Comparison of ENCODE assay signal across 3 cellular contexts in genomic region chr2:20616341-20616871, GRCh38.
TF ChIP-seq lines count a peak whose summit lies in the region.

No MANE protein-coding gene starts in this region.

TF ChIP-seq in IMR-90, 13 proteins besides CTCF, POLR2A, EP300 and RAD21:
- no peak for TF ChIP-seq MXI1 (IDR thresholded peaks at IDR 0.05; ENCODE audit: borderline replicate concordance, low read depth, low read length)
- TF ChIP-seq CEBPB (IDR thresholded peaks at IDR 0.05; ENCODE audit: low read depth, low read length): no peak
- no peak for TF ChIP-seq BHLHE40 (IDR thresholded peaks at IDR 0.05; ENCODE audit: low read depth, low read length)
- no peak for TF ChIP-seq RCOR1 (IDR thresholded peaks at IDR 0.05; ENCODE audit: insufficient replicate concordance, low read length)
- TF ChIP-seq USF2 (IDR thresholded peaks at IDR 0.05; ENCODE audit: low read depth, low read length): no peak
- no peak for TF ChIP-seq FOS (IDR thresholded peaks at IDR 0.05; ENCODE audit: low read depth, low read length)
- TF ChIP-seq MAFK (IDR thresholded peaks at IDR 0.05; ENCODE audit: low read depth, low read length): no peak
- no peak for TF ChIP-seq MAZ (IDR thresholded peaks at IDR 0.05; ENCODE audit: borderline replicate concordance, low read depth, low read length)
- TF ChIP-seq CHD1 (IDR thresholded peaks at IDR 0.05; ENCODE audit: low read depth, low read length): no peak
- no peak for TF ChIP-seq RFX5 (IDR thresholded peaks at IDR 0.05; ENCODE audit: low read depth, low read length)
- no peak for TF ChIP-seq SMC3 (IDR thresholded peaks at IDR 0.05; ENCODE audit: low read depth, low read length)
- TF ChIP-seq NFE2L2 (IDR thresholded peaks at IDR 0.05; ENCODE audit: low read depth, low read length): no peak
- TF ChIP-seq ELK1 (IDR thresholded peaks at IDR 0.05; ENCODE audit: borderline replicate concordance, low read depth, low read length): no peak

TF ChIP-seq in H1, 55 proteins besides CTCF, POLR2A, EP300 and RAD21:
- TF ChIP-seq CREB1 (IDR thresholded peaks at IDR 0.05) (no peak), HDAC2 (IDR thresholded peaks at IDR 0.05; ENCODE audit: borderline replicate concordance in 1 of 2, low read depth in 2 of 2, low read length in 2 of 2) (no peak), KDM5A (IDR thresholded peaks at IDR 0.05; ENCODE audit: low read length) (no peak), FOSL1 (IDR thresholded peaks at IDR 0.05; ENCODE audit: insufficient read depth, low read depth, low read length) (no peak), GTF2F1 (IDR thresholded peaks at IDR 0.05; ENCODE audit: borderline replicate concordance, low read depth, low read length) (no peak), ATF2 (IDR thresholded peaks at IDR 0.05; ENCODE audit: low read length) (no peak)

TF ChIP-seq in SK-N-SH, 30 proteins besides CTCF, POLR2A, EP300 and RAD21:
- TF ChIP-seq MEF2A (IDR thresholded peaks at IDR 0.05; ENCODE audit: borderline replicate concordance, low read depth): no peak
- no peak for TF ChIP-seq FOXJ3 (CRISPR knock-in tag; IDR thresholded peaks at IDR 0.05)
- no peak for TF ChIP-seq TCF12 (IDR thresholded peaks at IDR 0.05)
- TF ChIP-seq SIN3A (IDR thresholded peaks at IDR 0.05; ENCODE audit: borderline replicate concordance, low read depth, low read length): no peak
- no peak for TF ChIP-seq USF2 (IDR thresholded peaks at IDR 0.05; ENCODE audit: borderline replicate concordance, low read depth, low read length)
- no peak for TF ChIP-seq MAX (IDR thresholded peaks at IDR 0.05; ENCODE audit: low read depth)
- TF ChIP-seq FOSL2 (IDR thresholded peaks at IDR 0.05; ENCODE audit: borderline replicate concordance, low read depth): no peak
- no peak for TF ChIP-seq TAF1 (IDR thresholded peaks at IDR 0.05; ENCODE audit: borderline replicate concordance, low read depth, low read length)
- TF ChIP-seq PBX3 (IDR thresholded peaks at IDR 0.05): no peak
- no peak for TF ChIP-seq JUND (IDR thresholded peaks at IDR 0.05)
- no peak for TF ChIP-seq POLR2AphosphoS5 (IDR thresholded peaks at IDR 0.05; ENCODE audit: low read depth, low read length)
- no peak for TF ChIP-seq RXRA (IDR thresholded peaks at IDR 0.05; ENCODE audit: borderline replicate concordance, low read depth)
- TF ChIP-seq YY1 (IDR thresholded peaks at IDR 0.05; ENCODE audit: low read depth): no peak
- TF ChIP-seq NRF1 (IDR thresholded peaks at IDR 0.05; ENCODE audit: low read depth, low read length): no peak
- no peak for TF ChIP-seq NFIC (IDR thresholded peaks at IDR 0.05; ENCODE audit: borderline replicate concordance)
- TF ChIP-seq REST (IDR thresholded peaks at IDR 0.05; ENCODE audit: low read depth, low read length): no peak
- no peak for TF ChIP-seq EZH2phosphoT487 (IDR thresholded peaks at IDR 0.05; ENCODE audit: borderline replicate concordance, low read depth)
- no peak for TF ChIP-seq USF1 (IDR thresholded peaks at IDR 0.05; ENCODE audit: borderline replicate concordance, low read depth)
